8 cellular contexts compared by ENCODE assay signal in the genomic region with DNA sequence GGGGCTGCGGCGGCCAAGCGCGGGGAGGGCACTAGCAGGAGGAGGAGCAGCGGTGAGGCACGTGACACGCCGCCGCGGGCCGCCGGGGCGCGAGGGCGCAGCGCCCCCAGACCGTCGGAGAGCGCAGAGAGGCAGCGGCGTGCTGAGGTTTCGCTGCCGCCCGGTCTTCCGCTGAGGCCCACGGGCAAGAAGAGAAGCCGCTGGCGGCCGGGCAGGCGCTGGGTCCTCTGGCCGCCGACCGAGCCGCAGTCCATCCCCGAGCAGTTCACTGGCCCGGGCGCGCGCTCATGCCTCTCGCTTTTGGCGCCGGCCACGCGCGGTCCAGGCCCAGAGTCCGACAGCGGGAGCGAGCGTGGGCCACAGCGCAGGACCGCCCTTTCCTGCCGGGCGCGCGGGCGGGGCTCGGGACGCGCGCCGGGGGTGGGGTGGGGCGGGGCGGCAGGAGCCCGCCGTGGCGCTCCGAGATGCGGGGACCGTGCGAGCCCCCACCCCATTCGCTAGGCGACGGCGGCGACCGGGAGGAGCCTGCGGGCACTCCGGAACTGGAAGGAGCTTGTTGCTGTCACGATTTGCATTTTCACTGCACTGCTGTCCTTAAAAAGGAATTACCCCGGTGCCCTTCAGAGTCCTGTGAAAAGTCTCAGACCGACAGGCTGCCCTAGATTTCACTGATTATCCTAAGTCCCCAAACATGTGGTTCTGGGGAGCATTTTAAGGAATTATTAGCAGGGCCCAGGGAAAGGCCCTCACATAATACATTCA. TPM values are rescaled to one million over a fixed set of nuclear protein-coding genes. Genes with fewer than 3 reads are reported as not detected.
DNase-seq lines count a peak whose midpoint lies in the region; ATAC-seq and TF ChIP-seq lines count a peak whose summit lies in the region.

A gene with protein sequence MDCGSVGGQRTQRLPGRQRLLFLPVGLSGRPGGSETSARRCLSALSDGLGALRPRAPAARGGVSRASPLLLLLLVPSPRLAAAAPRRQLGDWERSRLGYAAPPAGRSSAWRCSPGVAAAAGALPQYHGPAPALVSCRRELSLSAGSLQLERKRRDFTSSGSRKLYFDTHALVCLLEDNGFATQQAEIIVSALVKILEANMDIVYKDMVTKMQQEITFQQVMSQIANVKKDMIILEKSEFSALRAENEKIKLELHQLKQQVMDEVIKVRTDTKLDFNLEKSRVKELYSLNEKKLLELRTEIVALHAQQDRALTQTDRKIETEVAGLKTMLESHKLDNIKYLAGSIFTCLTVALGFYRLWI (minus strand): TSS at position 382 of the 762 bp plus-strand sequence. CDS start 128 bp downstream, at position 254.

- H3K79me2 ChIP-seq in neural progenitor cell (ENCODE audit: low read depth) = peaks cover 41% of the 10 kb centered on the region

- H3K36me3 ChIP-seq in neural progenitor cell = no peaks in the 10 kb centered on the region
- no peaks in the 10 kb centered on the region for H3K36me3 ChIP-seq in stomach smooth muscle (ENCODE audit: control insufficient read depth in 2 of 2, insufficient read depth in 2 of 2, low read length in 2 of 2)

- H3K4me1 Mint-ChIP-seq in neural progenitor cell = peaks cover 30% of the 10 kb centered on the region

- peak within 1 kb of the TSS; percentile 83 for H3K4me2 ChIP-seq in neural progenitor cell

- H3K9me3 Mint-ChIP-seq in neural progenitor cell = no peaks in the 10 kb centered on the region

- H2AFZ ChIP-seq in neural progenitor cell (replicated peaks) = peak within 1 kb of the TSS; percentile 96

- DNase-seq in G401 (ENCODE audit: low spot score) (peak; percentile 86), GOT3 (lab: John Stamatoyannopoulos, UW) (peak; percentile 64), LNCaP clone FGC (ENCODE audit: low read depth) (peak; percentile 58), SHP77 treated with DMSO at 0.1 percent for 48 hours (lab: John Stamatoyannopoulos, UW) (peak; percentile 83), activated gamma-delta T cell treated with Interleukin-2 at 50 U/mL for 16 hours (peak; percentile 69), foreskin keratinocyte (peak in 1 of 2 donors; percentile 74), neural progenitor cell (ENCODE audit: low spot score) (peak; percentile 93)

- peaks cover 1% of the 10 kb centered on the region for H3K36me3 Mint-ChIP-seq in neural progenitor cell

- H3K9ac ChIP-seq in neural progenitor cell = peak within 1 kb of the TSS; percentile 78
- peak within 1 kb of the TSS; percentile 65 to 81 for H3K9ac ChIP-seq in stomach smooth muscle (ENCODE audit: low read length in 2 of 2)

- peak; percentile 91 for ATAC-seq in foreskin keratinocyte

- H3K27ac Mint-ChIP-seq in neural progenitor cell = peak within 1 kb of the TSS; percentile 90

- peaks cover 6% of the 10 kb centered on the region for H3K4me1 ChIP-seq in foreskin keratinocyte
- H3K4me1 ChIP-seq in neural progenitor cell = peaks cover 16% of the 10 kb centered on the region
- H3K4me1 ChIP-seq in stomach smooth muscle (ENCODE audit: control insufficient read depth, insufficient read depth, low read length) = peaks cover 16% of the 10 kb centered on the region

- no peaks in the 10 kb centered on the region for H3K9me3 ChIP-seq in neural progenitor cell (ENCODE audit: low read depth)
- H3K9me3 ChIP-seq in stomach smooth muscle (ENCODE audit: control insufficient read depth in 2 of 2, low read length in 2 of 2) = no peaks in the 10 kb centered on the region

- peaks cover 26% of the 10 kb centered on the region for H4K20me1 ChIP-seq in neural progenitor cell (ENCODE audit: low read depth)

- H3K4me3 Mint-ChIP-seq in neural progenitor cell = peak within 1 kb of the TSS; percentile 95

- TF ChIP-seq CTCF in LNCaP clone FGC (IDR thresholded peaks at IDR 0.05; ENCODE audit: control insufficient read depth, extremely low read depth, insufficient read depth) (peak; percentile 47), foreskin keratinocyte (conservative IDR thresholded peaks at IDR 0.05) (peak; percentile 50), neural progenitor cell (IDR thresholded peaks at IDR 0.05) (peak; percentile 40)

- H3F3A ChIP-seq in neural progenitor cell (ENCODE audit: low read depth) = peaks cover 22% of the 10 kb centered on the region

- H3K4me3 ChIP-seq in LNCaP clone FGC (ENCODE audit: low read depth, low read length) (peak within 1 kb of the TSS; percentile 73), neural progenitor cell (peak within 1 kb of the TSS; percentile 96), stomach smooth muscle (ENCODE audit: low read length in 2 of 2) (peak within 1 kb of the TSS; percentile 69 to 86)

- H3K27ac ChIP-seq in foreskin keratinocyte (peak within 1 kb of the TSS; percentile 50), neural progenitor cell (peak within 1 kb of the TSS; percentile 95), stomach smooth muscle (ENCODE audit: low read length) (peak within 1 kb of the TSS; percentile 77)

- H3K27me3 ChIP-seq in foreskin keratinocyte (no peaks in the 10 kb centered on the region), neural progenitor cell (no peaks in the 10 kb centered on the region), stomach smooth muscle (ENCODE audit: control insufficient read depth in 1 of 2, insufficient read depth in 2 of 2, low read length in 2 of 2) (no peaks in the 10 kb centered on the region)

- in situ Hi-C loops in G401 (cut with HindIII; ENCODE audit: low sequenced_read_pairs) = no loop called here

- peaks cover 3% of the 10 kb centered on the region for H3K27me3 Mint-ChIP-seq in neural progenitor cell (ENCODE audit: insufficient read depth, low read depth)

RNA-seq across cellular contexts. Expression of the gene that starts here (rescaled TPM):
- 28.2 and 28.8 TPM in 2 replicates for total RNA-seq in G401 (2014; rRNA removed; shearing (Covaris generic))
- total RNA-seq in foreskin keratinocyte (17.0 and 17.1 TPM in 2 replicates), neural progenitor cell (ENCODE audit: low replicate concordance) (15.9 and 16.2 TPM in 2 replicates)
- 18.0 and 18.1 TPM in 2 replicates for polyA plus RNA-seq in foreskin keratinocyte
